Comparison of ENCODE assay signal across 18 cellular contexts in the genomic region with DNA sequence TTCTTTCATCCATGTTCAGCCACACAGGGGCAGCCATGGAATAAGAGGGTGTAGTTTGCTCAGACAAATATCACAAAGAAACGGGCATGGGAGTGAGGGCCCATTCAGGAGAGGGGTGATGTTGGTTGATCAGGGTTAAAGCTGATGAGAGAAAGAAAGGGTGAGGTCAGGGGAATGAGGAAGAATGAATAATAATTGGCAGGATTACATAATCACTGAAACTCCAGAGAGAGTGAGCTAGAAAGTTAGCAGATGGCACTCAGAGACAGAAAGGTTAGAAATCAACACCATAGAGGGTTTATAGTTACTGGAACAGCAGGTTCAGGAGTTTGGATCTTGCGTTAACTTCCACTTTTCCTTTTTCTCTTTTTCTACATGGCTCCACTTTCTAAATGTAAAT.
DNase-seq lines count a peak whose midpoint lies in the region; ATAC-seq and TF ChIP-seq lines count a peak whose summit lies in the region.
"Had no signal": no experiment of that assay in that cellular context is flagged by ENCODE, and none has a peak within 500 bp of the region (broad histone marks: within the 10 kb centered on the region; RNA-seq: fewer than 3 reads in every experiment).

No MANE protein-coding gene starts in this region.

- dilution Hi-C loops in mammary epithelial cell (cut with HindIII; ENCODE audit: low sequenced_read_pairs), result no loop called here

- BruUV-seq in mammary epithelial cell (replicated peaks; lab: Mats Ljungman, UMichigan), result no TSS peak
- BruUV-seq in MCF 10A (replicated peaks; lab: Mats Ljungman, UMichigan), result no TSS peak

- TF ChIP-seq POLR2A in esophagus squamous epithelium (IDR thresholded peaks at IDR 0.05), result no peak

- TF ChIP-seq CTCF in mammary epithelial cell (conservative IDR thresholded peaks at IDR 0.05 in 1 of 2, IDR thresholded peaks at IDR 0.05 in 1 of 2; ENCODE audit: extremely low read depth in 1 of 2, insufficient read depth in 1 of 2, low read depth in 1 of 2, low read length in 2 of 2) (no peak), MCF 10A (IDR thresholded peaks at IDR 0.05; ENCODE audit: unreplicated experiment) (no peak), esophagus squamous epithelium (IDR thresholded peaks at IDR 0.05) (no peak)

- H4K20me1 ChIP-seq in mammary epithelial cell (ENCODE audit: insufficient read depth, low read length), result no peaks in the 10 kb centered on the region

- H3K9me3 ChIP-seq in mammary epithelial cell (replicated peaks; ENCODE audit: insufficient read depth, low read length) (no peaks in the 10 kb centered on the region), adipocyte (ENCODE audit: control insufficient read depth, low read length) (no peaks in the 10 kb centered on the region), esophagus squamous epithelium (no peaks in the 10 kb centered on the region)

- H3K36me3 Mint-ChIP-seq in MCF 10A (ENCODE audit: insufficient read depth, unreplicated experiment), result no peaks in the 10 kb centered on the region
- H3K36me3 Mint-ChIP-seq in activated T-helper 1 cell treated with anti-CD3 and anti-CD28 coated beads, Interleukin-12 subunit alpha, Interleukin-12 subunit beta, Interleukin-2, Interleukin-4 antibody, amounts not matched to agents 30 ng/mL and 10 ng/mL and 1 ng/mL, durations not matched to agents 14 hours and 24 hours and 36 hours (ENCODE audit: low read depth), result no peaks in the 10 kb centered on the region
- H3K36me3 Mint-ChIP-seq in naive thymus-derived CD8-positive, alpha-beta T cell, result no peaks in the 10 kb centered on the region
- H3K36me3 Mint-ChIP-seq: CD8-positive, alpha-beta memory T cell had no signal

- no peaks in the 10 kb centered on the region for H3K27me3 Mint-ChIP-seq in MCF 10A (ENCODE audit: insufficient read depth, unreplicated experiment)
- H3K27me3 Mint-ChIP-seq in activated T-helper 1 cell treated with anti-CD3 and anti-CD28 coated beads, Interleukin-12 subunit alpha, Interleukin-12 subunit beta, Interleukin-2, Interleukin-4 antibody, amounts not matched to agents 30 ng/mL and 10 ng/mL and 1 ng/mL, durations not matched to agents 14 hours and 24 hours and 36 hours (ENCODE audit: insufficient read depth), result no peaks in the 10 kb centered on the region
- H3K27me3 Mint-ChIP-seq in naive thymus-derived CD8-positive, alpha-beta T cell, result no peaks in the 10 kb centered on the region
- H3K27me3 Mint-ChIP-seq: CD8-positive, alpha-beta memory T cell had no signal

- H3K27me3 ChIP-seq in mammary epithelial cell (ENCODE audit: insufficient read depth, low read length) (no peaks in the 10 kb centered on the region), adipocyte (replicated peaks; ENCODE audit: control insufficient read depth, insufficient read depth, low read length) (no peaks in the 10 kb centered on the region), esophagus squamous epithelium (no peaks in the 10 kb centered on the region)

- POLR2A ChIA-PET in MCF 10A (lab: Yijun Ruan, JAX), result interaction anchor here (0.7 kb wide), 1 partner anchor 104 kb away, joined by 3 read pairs; no protein-coding TSS in a partner anchor
- POLR2A ChIA-PET in naive thymus-derived CD8-positive, alpha-beta T cell (lab: Charles Lee), result no interaction called here

- peaks cover 12% of the 10 kb centered on the region for H3K4me1 Mint-ChIP-seq in MCF 10A (ENCODE audit: insufficient read depth, unreplicated experiment)
- no peaks in the 10 kb centered on the region for H3K4me1 Mint-ChIP-seq in activated T-helper 1 cell treated with anti-CD3 and anti-CD28 coated beads, Interleukin-12 subunit alpha, Interleukin-12 subunit beta, Interleukin-2, Interleukin-4 antibody, amounts not matched to agents 30 ng/mL and 10 ng/mL and 1 ng/mL, durations not matched to agents 14 hours and 24 hours and 36 hours (ENCODE audit: low read depth)
- H3K4me1 Mint-ChIP-seq in naive thymus-derived CD8-positive, alpha-beta T cell, result peaks cover 0 to 2% (median 0%) of the 10 kb centered on the region in 4 donors
- H3K4me1 Mint-ChIP-seq: CD8-positive, alpha-beta memory T cell had no signal

- no peak overlapping the region for H3K9ac ChIP-seq in mammary epithelial cell (ENCODE audit: insufficient read depth, low read length)
- H3K9ac ChIP-seq in adipocyte (ENCODE audit: low read length), result no peak overlapping the region

- H3K4me3 ChIP-seq in mammary epithelial cell (replicated peaks in 1 of 3; ENCODE audit: insufficient read depth in 1 of 3, low read depth in 2 of 3, low read length in 3 of 3) (no peak overlapping the region), adipocyte (ENCODE audit: low read length) (no peak overlapping the region), esophagus squamous epithelium (no peak overlapping the region)
- H3K4me3 ChIP-seq: GM12878, PC-9 had no signal

- no peak overlapping the region for H3K27ac ChIP-seq in mammary epithelial cell (ENCODE audit: insufficient read depth, low read depth, low read length)
- no peak overlapping the region for H3K27ac ChIP-seq in esophagus squamous epithelium
- H3K27ac ChIP-seq: PC-9 had no signal

- 51% methylated on average over 2 of the region's 2 CpGs for WGBS in mammary epithelial cell (ENCODE audit: low coverage, missing lambda C conversion rate)
- WGBS in esophagus squamous epithelium, 2 donors, result 59 to 60% methylated on average over 2 of the region's 2 CpGs

- no peaks in the 10 kb centered on the region for H3K36me3 ChIP-seq in mammary epithelial cell (ENCODE audit: insufficient read depth, low read length)
- no peaks in the 10 kb centered on the region for H3K36me3 ChIP-seq in adipocyte (ENCODE audit: control insufficient read depth, insufficient read depth, low read length, severe bottlenecking)
- H3K36me3 ChIP-seq in esophagus squamous epithelium, result no peaks in the 10 kb centered on the region

- H3K4me2 ChIP-seq in mammary epithelial cell (ENCODE audit: insufficient read depth, low read depth, low read length), result no peak overlapping the region
- H3K4me2 ChIP-seq: PC-9 had no signal

- ATAC-seq in GM21381 (IDR thresholded peaks at IDR 0.05; ENCODE audit: unreplicated experiment), result no peak
- no peak for ATAC-seq in naive thymus-derived CD8-positive, alpha-beta T cell
- ATAC-seq: GM12878 had no signal

- intact Hi-C loops in mammary epithelial cell (cut with micrococcal nuclease), result no loop called here
- intact Hi-C loops in MCF 10A (cut with micrococcal nuclease), result no loop called here
- intact Hi-C loops in esophagus squamous epithelium (cut with DNase I), result no loop called here
- intact Hi-C loops in activated T-helper 1 cell treated with anti-CD3 and anti-CD28 coated beads, Interleukin-12 subunit alpha, Interleukin-12 subunit beta, Interleukin-2, Interleukin-4 antibody, amounts not matched to agents 30 ng/mL and 10 ng/mL and 1 ng/mL, durations not matched to agents 14 hours and 24 hours and 36 hours (cut with micrococcal nuclease), result no loop called here

- no peaks in the 10 kb centered on the region for H3K79me2 ChIP-seq in mammary epithelial cell (ENCODE audit: insufficient read depth, low read length)

- peak overlapping the region; percentile 10 for H2AFZ ChIP-seq in mammary epithelial cell (ENCODE audit: low read depth, low read length)
- H2AFZ ChIP-seq: PC-9 had no signal

- H3K9me3 Mint-ChIP-seq in MCF 10A (ENCODE audit: unreplicated experiment), result no peaks in the 10 kb centered on the region
- peaks cover 4% of the 10 kb centered on the region for H3K9me3 Mint-ChIP-seq in activated T-helper 1 cell treated with anti-CD3 and anti-CD28 coated beads, Interleukin-12 subunit alpha, Interleukin-12 subunit beta, Interleukin-2, Interleukin-4 antibody, amounts not matched to agents 30 ng/mL and 10 ng/mL and 1 ng/mL, durations not matched to agents 14 hours and 24 hours and 36 hours
- H3K9me3 Mint-ChIP-seq in naive thymus-derived CD8-positive, alpha-beta T cell, result peaks cover 0 to 11% (median 6%) of the 10 kb centered on the region in 9 donors
- H3K9me3 Mint-ChIP-seq: HFFc6 had no signal

- in situ Hi-C loops in mammary epithelial cell (cut with MboI; ENCODE audit: low sequenced_read_pairs in 2 of 2), result no loop called here

- DNase-seq in mammary epithelial cell (peak; percentile 17), MCF 10A (ENCODE audit: unreplicated experiment) (no peak), NCI-H524 (lab: John Stamatoyannopoulos, UW) (peak; percentile 15 to 65), adipocyte (ENCODE audit: low read depth) (peak; percentile 3), esophagus squamous epithelium (lab: John Stamatoyannopoulos, UW) (no peak)
- DNase-seq in activated T-helper 1 cell treated with anti-CD3 and anti-CD28 coated beads, Interleukin-12 subunit alpha, Interleukin-12 subunit beta, Interleukin-2, Interleukin-4 antibody, amounts not matched to agents 30 ng/mL and 10 ng/mL and 1 ng/mL, durations not matched to agents 14 hours and 24 hours and 36 hours (ENCODE audit: low spot score), result no peak
- DNase-seq in naive thymus-derived CD8-positive, alpha-beta T cell, result no peak
- DNase-seq: CD8-positive, alpha-beta memory T cell; GDM1; HFFc6; NCI-H1048; NCI-H1436 treated with DMSO at 0.1 percent for 48 hours; NCI-H2029 treated with DMSO at 0.1 percent for 48 hours; NCI-H2227 treated with DMSO at 0.1 percent for 48 hours; NCI-H526; PC-9 had no signal

- H3K4me3 Mint-ChIP-seq in MCF 10A (ENCODE audit: unreplicated experiment), result no peak overlapping the region
- H3K4me3 Mint-ChIP-seq in activated T-helper 1 cell treated with anti-CD3 and anti-CD28 coated beads, Interleukin-12 subunit alpha, Interleukin-12 subunit beta, Interleukin-2, Interleukin-4 antibody, amounts not matched to agents 30 ng/mL and 10 ng/mL and 1 ng/mL, durations not matched to agents 14 hours and 24 hours and 36 hours, result no peak overlapping the region
- no peak overlapping the region for H3K4me3 Mint-ChIP-seq in naive thymus-derived CD8-positive, alpha-beta T cell
- H3K4me3 Mint-ChIP-seq: CD8-positive, alpha-beta memory T cell; HFFc6 had no signal

- no peak overlapping the region for H3K27ac Mint-ChIP-seq in MCF 10A (ENCODE audit: low read depth, unreplicated experiment)
- H3K27ac Mint-ChIP-seq in activated T-helper 1 cell treated with anti-CD3 and anti-CD28 coated beads, Interleukin-12 subunit alpha, Interleukin-12 subunit beta, Interleukin-2, Interleukin-4 antibody, amounts not matched to agents 30 ng/mL and 10 ng/mL and 1 ng/mL, durations not matched to agents 14 hours and 24 hours and 36 hours, result no peak overlapping the region
- H3K27ac Mint-ChIP-seq in naive thymus-derived CD8-positive, alpha-beta T cell, result no peak overlapping the region
- H3K27ac Mint-ChIP-seq: CD8-positive, alpha-beta memory T cell; HFFc6 had no signal

- CTCF ChIA-PET in mammary epithelial cell (lab: Charles Lee; ENCODE audit: low non-redundant PET) (no interaction called here), MCF 10A (lab: Yijun Ruan, JAX) (interaction anchor here (0.5 kb wide), 1 partner anchor 30 kb away, joined by 3 read pairs; no protein-coding TSS in a partner anchor)

- H3K4me1 ChIP-seq in mammary epithelial cell (ENCODE audit: insufficient read depth, low read length) (no peaks in the 10 kb centered on the region), adipocyte (ENCODE audit: control insufficient read depth, insufficient read depth, low read length) (peaks cover 11% of the 10 kb centered on the region), esophagus squamous epithelium (no peaks in the 10 kb centered on the region)

Comparison
In these comparisons a context has a peak if more than half of its experiments do, and no peak if none do; other contexts are left out.
1. DNase-seq: peak in mammary epithelial cell (single experiment), NCI-H524 (2 of 2) and adipocyte (single experiment); none in MCF 10A (single experiment), esophagus squamous epithelium (single experiment), activated T-helper 1 cell treated with anti-CD3 and anti-CD28 coated beads, Interleukin-12 subunit alpha, Interleukin-12 subunit beta, Interleukin-2, Interleukin-4 antibody, amounts not matched to agents 30 ng/mL and 10 ng/mL and 1 ng/mL, durations not matched to agents 14 hours and 24 hours and 36 hours (single experiment) and naive thymus-derived CD8-positive, alpha-beta T cell (0 of 10).